ENCODE assay signal across 8 cellular contexts in genomic region chr4:163587867-163588266, GRCh38.
DNase-seq lines count a peak whose midpoint lies in the region; ATAC-seq and TF ChIP-seq lines count a peak whose summit lies in the region.

No MANE protein-coding gene starts in this region.

- H3K4me3 Mint-ChIP-seq in natural killer cell treated with Interleukin-12 subunit alpha and Interleukin-12 subunit beta and Interleukin-15 and Interleukin-18, amount 100 ng/mL, for 72 hours = no peak overlapping the region
- no peak overlapping the region for H3K4me3 Mint-ChIP-seq in activated T-helper 2 cell treated with anti-CD3 and anti-CD28 coated beads, Interferon-gamma antibody, Interleukin-2, Interleukin-4, amounts not matched to agents 10 μg/mL and 5 μg/mL and 100 μg/mL, durations not matched to agents 14 hours and 24 hours and 36 hours (ENCODE audit: low read depth)

- no peaks in the 10 kb centered on the region for H3K27me3 ChIP-seq in HL-60 (ENCODE audit: insufficient read depth, poor library complexity, severe bottlenecking)

- ATAC-seq in GM21529 (IDR thresholded peaks at IDR 0.05; ENCODE audit: unreplicated experiment) = peak; percentile 43
- ATAC-seq in esophagus mucosa = peak; percentile 55
- ATAC-seq in natural killer cell treated with Interleukin-12 subunit alpha and Interleukin-12 subunit beta and Interleukin-15 and Interleukin-18, amount 100 ng/mL, for 72 hours = no peak

- H3K36me3 Mint-ChIP-seq in natural killer cell treated with Interleukin-12 subunit alpha and Interleukin-12 subunit beta and Interleukin-15 and Interleukin-18, amount 100 ng/mL, for 72 hours = no peaks in the 10 kb centered on the region
- no peaks in the 10 kb centered on the region for H3K36me3 Mint-ChIP-seq in activated T-helper 2 cell treated with anti-CD3 and anti-CD28 coated beads, Interferon-gamma antibody, Interleukin-2, Interleukin-4, amounts not matched to agents 10 μg/mL and 5 μg/mL and 100 μg/mL, durations not matched to agents 14 hours and 24 hours and 36 hours (ENCODE audit: low read depth)

- TF ChIP-seq CTCF in GM13977 (IDR thresholded peaks at IDR 0.05; ENCODE audit: extremely low read depth, insufficient read depth, missing control alignments) = peak; percentile 37
- TF ChIP-seq CTCF in HL-60 (IDR thresholded peaks at IDR 0.05; ENCODE audit: insufficient read depth, low read length) = peak; percentile 32

- H3K27ac Mint-ChIP-seq in natural killer cell treated with Interleukin-12 subunit alpha and Interleukin-12 subunit beta and Interleukin-15 and Interleukin-18, amount 100 ng/mL, for 72 hours = no peak overlapping the region
- no peak overlapping the region for H3K27ac Mint-ChIP-seq in activated T-helper 2 cell treated with anti-CD3 and anti-CD28 coated beads, Interferon-gamma antibody, Interleukin-2, Interleukin-4, amounts not matched to agents 10 μg/mL and 5 μg/mL and 100 μg/mL, durations not matched to agents 14 hours and 24 hours and 36 hours

- H3K27ac ChIP-seq in HL-60 (replicated peaks) = no peak overlapping the region

- H3K27me3 Mint-ChIP-seq in natural killer cell treated with Interleukin-12 subunit alpha and Interleukin-12 subunit beta and Interleukin-15 and Interleukin-18, amount 100 ng/mL, for 72 hours = peaks cover under 1 to 9% of the 10 kb centered on the region in 2 donors
- H3K27me3 Mint-ChIP-seq in activated T-helper 2 cell treated with anti-CD3 and anti-CD28 coated beads, Interferon-gamma antibody, Interleukin-2, Interleukin-4, amounts not matched to agents 10 μg/mL and 5 μg/mL and 100 μg/mL, durations not matched to agents 14 hours and 24 hours and 36 hours (ENCODE audit: low read depth) = no peaks in the 10 kb centered on the region

- in situ Hi-C loops in GM13977 (cut with MboI; ENCODE audit: low pct_unique_long_range_greater_than_20kb, low sequenced_read_pairs, unreplicated experiment) = no loop called here

- no peak overlapping the region for H3K4me3 ChIP-seq in HL-60 (replicated peaks; ENCODE audit: insufficient read depth, low read length)

- intact Hi-C loops in activated T-helper 2 cell treated with anti-CD3 and anti-CD28 coated beads, Interferon-gamma antibody, Interleukin-2, Interleukin-4, amounts not matched to agents 10 μg/mL and 5 μg/mL and 100 μg/mL, durations not matched to agents 14 hours and 24 hours and 36 hours (cut with micrococcal nuclease) = no loop called here

- no peaks in the 10 kb centered on the region for H3K9me3 Mint-ChIP-seq in natural killer cell treated with Interleukin-12 subunit alpha and Interleukin-12 subunit beta and Interleukin-15 and Interleukin-18, amount 100 ng/mL, for 72 hours
- H3K9me3 Mint-ChIP-seq in activated T-helper 2 cell treated with anti-CD3 and anti-CD28 coated beads, Interferon-gamma antibody, Interleukin-2, Interleukin-4, amounts not matched to agents 10 μg/mL and 5 μg/mL and 100 μg/mL, durations not matched to agents 14 hours and 24 hours and 36 hours = no peaks in the 10 kb centered on the region

- H3K4me1 Mint-ChIP-seq in natural killer cell treated with Interleukin-12 subunit alpha and Interleukin-12 subunit beta and Interleukin-15 and Interleukin-18, amount 100 ng/mL, for 72 hours (ENCODE audit: low read depth in 2 of 2) = no peaks in the 10 kb centered on the region
- no peaks in the 10 kb centered on the region for H3K4me1 Mint-ChIP-seq in activated T-helper 2 cell treated with anti-CD3 and anti-CD28 coated beads, Interferon-gamma antibody, Interleukin-2, Interleukin-4, amounts not matched to agents 10 μg/mL and 5 μg/mL and 100 μg/mL, durations not matched to agents 14 hours and 24 hours and 36 hours (ENCODE audit: low read depth)

- peak; percentile 12 for DNase-seq in GM13977 (ENCODE audit: low spot score)
- no peak for DNase-seq in HL-60 (ENCODE audit: low read depth in 1 of 2, low spot score in 1 of 2)
- no peak for DNase-seq in natural killer cell treated with Interleukin-12 subunit alpha and Interleukin-12 subunit beta and Interleukin-15 and Interleukin-18, amount 100 ng/mL, for 72 hours (ENCODE audit: low spot score)
- DNase-seq in HuH-7.5 (ENCODE audit: low spot score) = no peak
- DNase-seq in activated T-helper 2 cell treated with anti-CD3 and anti-CD28 coated beads, Interferon-gamma antibody, Interleukin-2, Interleukin-4, amounts not matched to agents 10 μg/mL and 5 μg/mL and 100 μg/mL, durations not matched to agents 14 hours and 24 hours and 36 hours (ENCODE audit: low spot score) = no peak
- DNase-seq in NCI-H526 treated with DMSO at 0.1 percent for 48 hours (lab: John Stamatoyannopoulos, UW) = no peak

Comparison
In these comparisons a context has a peak if more than half of its experiments do, and no peak if none do; other contexts are left out.
1. ATAC-seq: peak in GM21529 (single experiment) and esophagus mucosa (single experiment); none in natural killer cell treated with Interleukin-12 subunit alpha and Interleukin-12 subunit beta and Interleukin-15 and Interleukin-18, amount 100 ng/mL, for 72 hours (0 of 2).